ENCODE assay signal across 19 cellular contexts in the genomic region with DNA sequence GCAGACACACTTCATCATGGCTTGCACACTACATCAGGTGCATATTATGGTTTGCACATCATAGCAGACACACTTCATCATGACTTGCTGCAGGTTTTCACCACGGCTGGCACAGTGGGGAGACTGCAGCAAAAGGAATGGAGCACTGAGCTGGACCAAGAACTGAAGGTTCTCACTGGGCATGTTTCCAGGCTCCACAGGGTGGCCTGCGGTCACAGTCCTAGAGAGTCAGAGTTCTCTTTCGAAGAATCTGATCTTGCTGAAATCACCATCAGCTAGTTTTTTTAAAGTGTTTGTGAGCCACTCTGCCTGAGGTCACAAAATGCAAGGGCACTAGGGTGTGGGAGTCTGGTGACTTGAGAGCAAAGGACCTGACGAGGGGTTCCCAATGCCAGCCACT.
DNase-seq lines count a peak whose midpoint lies in the region; ATAC-seq and TF ChIP-seq lines count a peak whose summit lies in the region.
"Had no signal": no experiment of that assay in that cellular context is flagged by ENCODE, and none has a peak within 500 bp of the region (broad histone marks: within the 10 kb centered on the region; RNA-seq: fewer than 3 reads in every experiment).

No MANE protein-coding gene starts in this region.

- H3K9me3 ChIP-seq in mesenchymal stem cell (ENCODE audit: control insufficient read depth, low read length) (no peaks in the 10 kb centered on the region), left ventricle myocardium inferior (replicated peaks) (no peaks in the 10 kb centered on the region), vagina (no peaks in the 10 kb centered on the region)

- H3K27me3 ChIP-seq in mesenchymal stem cell (ENCODE audit: control insufficient read depth in 1 of 2, insufficient read depth in 1 of 2, low read length in 2 of 2) (no peaks in the 10 kb centered on the region), left ventricle myocardium inferior (ENCODE audit: low read depth) (no peaks in the 10 kb centered on the region), vagina (no peaks in the 10 kb centered on the region)

- H3K27me3 Mint-ChIP-seq in activated naive CD8-positive, alpha-beta T cell treated with anti-CD3 and anti-CD28 coated beads for 36 hours = peaks cover 33% of the 10 kb centered on the region

- H2AFZ ChIP-seq in mesenchymal stem cell (ENCODE audit: low read depth, low read length) = peak overlapping the region; percentile 44

- H3K4me3 ChIP-seq in mesenchymal stem cell (ENCODE audit: insufficient read depth in 1 of 2, low read depth in 1 of 2, low read length in 2 of 2) = no peak overlapping the region
- no peak overlapping the region for H3K4me3 ChIP-seq in left ventricle myocardium inferior
- H3K4me3 ChIP-seq in vagina = no peak overlapping the region
- H3K4me3 ChIP-seq: SK-N-MC had no signal

- no peak for TF ChIP-seq CTCF in left ventricle myocardium inferior (IDR thresholded peaks at IDR 0.05; ENCODE audit: borderline replicate concordance)
- TF ChIP-seq CTCF in vagina (IDR thresholded peaks at IDR 0.05) = no peak

- H2AK5ac ChIP-seq in mesenchymal stem cell (ENCODE audit: low read length, severe bottlenecking) = no peak overlapping the region

- no peak overlapping the region for H3K4ac ChIP-seq in mesenchymal stem cell (ENCODE audit: low read depth in 1 of 2, low read length in 2 of 2)

- no peak overlapping the region for H2BK12ac ChIP-seq in mesenchymal stem cell (ENCODE audit: low read length in 2 of 2)

- H3K27ac Mint-ChIP-seq in activated naive CD8-positive, alpha-beta T cell treated with anti-CD3 and anti-CD28 coated beads for 36 hours = no peak overlapping the region
- H3K27ac Mint-ChIP-seq: CD14-positive monocyte had no signal

- no peak for ATAC-seq in GM19035 (IDR thresholded peaks at IDR 0.05; ENCODE audit: unreplicated experiment)

- peak overlapping the region; percentile 28 for H4K8ac ChIP-seq in mesenchymal stem cell (ENCODE audit: low read length)

- H3K4me1 Mint-ChIP-seq in activated naive CD8-positive, alpha-beta T cell treated with anti-CD3 and anti-CD28 coated beads for 36 hours = no peaks in the 10 kb centered on the region
- H3K4me1 Mint-ChIP-seq: CD14-positive monocyte had no signal

- intact Hi-C loops in left ventricle myocardium inferior (cut with micrococcal nuclease) = no loop called here
- intact Hi-C loops in vagina (cut with DNase I) = no loop called here

- peak overlapping the region in 1 of 2 experiments; percentile 83 for H3K14ac ChIP-seq in mesenchymal stem cell (ENCODE audit: low read length in 2 of 2)

- H3K36me3 ChIP-seq in mesenchymal stem cell (ENCODE audit: control insufficient read depth in 1 of 2, insufficient read depth in 2 of 2, low read depth in 1 of 2, low read length in 2 of 2) (no peaks in the 10 kb centered on the region), left ventricle myocardium inferior (no peaks in the 10 kb centered on the region), vagina (no peaks in the 10 kb centered on the region)

- no peak overlapping the region for H3K4me2 ChIP-seq in mesenchymal stem cell (ENCODE audit: low read length, poor library complexity, severe bottlenecking)
- H3K4me2 ChIP-seq: KMS-11 had no signal

- WGBS in mesenchymal stem cell = 82% methylated on average over 4 of the region's 4 CpGs

- H4K91ac ChIP-seq in mesenchymal stem cell (ENCODE audit: low read length) = no peak overlapping the region

- H3K79me1 ChIP-seq in mesenchymal stem cell (replicated peaks; ENCODE audit: low read length, poor library complexity, severe bottlenecking) = no peaks in the 10 kb centered on the region

- H3K27ac ChIP-seq in mesenchymal stem cell (ENCODE audit: low read length, poor library complexity, severe bottlenecking) (no peak overlapping the region), left ventricle myocardium inferior (replicated peaks) (no peak overlapping the region), vagina (no peak overlapping the region)
- H3K27ac ChIP-seq: KMS-11, SK-N-MC had no signal

- no peaks in the 10 kb centered on the region for H3K4me1 ChIP-seq in mesenchymal stem cell (ENCODE audit: control insufficient read depth, insufficient read depth, low read depth, low read length)
- no peaks in the 10 kb centered on the region for H3K4me1 ChIP-seq in left ventricle myocardium inferior
- H3K4me1 ChIP-seq in vagina = no peaks in the 10 kb centered on the region

- no peak overlapping the region for H2BK5ac ChIP-seq in mesenchymal stem cell (ENCODE audit: low read depth, low read length, poor library complexity, severe bottlenecking)

- no peak for TF ChIP-seq POLR2A in vagina (IDR thresholded peaks at IDR 0.05)

- no peak overlapping the region for H3K18ac ChIP-seq in mesenchymal stem cell (ENCODE audit: low read depth in 1 of 2, low read length in 2 of 2)

- H3K36me3 Mint-ChIP-seq in activated naive CD8-positive, alpha-beta T cell treated with anti-CD3 and anti-CD28 coated beads for 36 hours = no peaks in the 10 kb centered on the region
- H3K36me3 Mint-ChIP-seq: CD14-positive monocyte had no signal

- no peak overlapping the region for H3K9ac ChIP-seq in mesenchymal stem cell (ENCODE audit: low read length)
- H3K9ac ChIP-seq: KMS-11 had no signal

- no peak overlapping the region for H3K4me3 Mint-ChIP-seq in activated naive CD8-positive, alpha-beta T cell treated with anti-CD3 and anti-CD28 coated beads for 36 hours
- H3K4me3 Mint-ChIP-seq: CD14-positive monocyte had no signal

- no peak overlapping the region for H2BK120ac ChIP-seq in mesenchymal stem cell (ENCODE audit: low read depth, low read length)

- no peak overlapping the region for H3K23ac ChIP-seq in mesenchymal stem cell (ENCODE audit: low read length in 2 of 2)

- H2BK15ac ChIP-seq in mesenchymal stem cell (ENCODE audit: low read depth, poor library complexity, severe bottlenecking) = no peak overlapping the region

- H3K9me3 Mint-ChIP-seq in activated naive CD8-positive, alpha-beta T cell treated with anti-CD3 and anti-CD28 coated beads for 36 hours = no peaks in the 10 kb centered on the region

- peak; percentile 33 for DNase-seq in EL
- peak; percentile 49 for DNase-seq in HT1080 (ENCODE audit: low read depth)
- peak; percentile 32 for DNase-seq in RPMI8226
- DNase-seq in mesenchymal stem cell = no peak
- no peak for DNase-seq in left ventricle myocardium inferior
- DNase-seq in vagina (ENCODE audit: extremely low spot score in 2 of 2) = no peak
- no peak for DNase-seq in activated naive CD8-positive, alpha-beta T cell treated with anti-CD3 and anti-CD28 coated beads for 36 hours
- DNase-seq: GF-D8; GOT3; MM.1S; NCI-H1092 treated with DMSO at 0.1 percent for 48 hours; NCI-H146; NCI-H2081 treated with DMSO at 0.1 percent for 48 hours; NK-92 treated with Interleukin-12 subunit alpha and Interleukin-12 subunit beta, amount 100 ng/mL, for 24 hours; SHP77 had no signal

Comparison
In these comparisons a context has a peak if more than half of its experiments do, and no peak if none do; other contexts are left out.
1. DNase-seq: peak in EL (single experiment), HT1080 (single experiment) and RPMI8226 (single experiment); none in mesenchymal stem cell (single experiment), left ventricle myocardium inferior (single experiment), vagina (0 of 2) and activated naive CD8-positive, alpha-beta T cell treated with anti-CD3 and anti-CD28 coated beads for 36 hours (single experiment).